ENCODE assay signal across 1 cellular context in genomic region chr1:206521694-206522402, GRCh38.
TF ChIP-seq lines count a peak whose summit lies in the region.

No MANE protein-coding gene starts in this region.

TF ChIP-seq in HepG2, 621 proteins besides CTCF, POLR2A, EP300 and RAD21:
- TF ChIP-seq ZNF564 (CRISPR knock-in tag; IDR thresholded peaks at IDR 0.05): no peak
- no peak for TF ChIP-seq SYNCRIP (IDR thresholded peaks at IDR 0.05; ENCODE audit: insufficient read depth, low read depth, low read length)
- TF ChIP-seq SCMH1 (CRISPR knock-in tag; IDR thresholded peaks at IDR 0.05; ENCODE audit: borderline replicate concordance): no peak
- no peak for TF ChIP-seq ZNF713 (CRISPR knock-in tag; IDR thresholded peaks at IDR 0.05)
- no peak for TF ChIP-seq KAT2B (IDR thresholded peaks at IDR 0.05; ENCODE audit: borderline replicate concordance, low read depth, low read length)
- TF ChIP-seq HOXA7 (CRISPR knock-in tag; IDR thresholded peaks at IDR 0.05): no peak
- TF ChIP-seq ZBTB3 (CRISPR knock-in tag; IDR thresholded peaks at IDR 0.05; ENCODE audit: borderline replicate concordance, low read depth): no peak
- TF ChIP-seq ZNF205 (CRISPR knock-in tag; IDR thresholded peaks at IDR 0.05): no peak
- no peak for TF ChIP-seq HHEX (CRISPR knock-in tag; IDR thresholded peaks at IDR 0.05)
- no peak for TF ChIP-seq ZNF839 (CRISPR knock-in tag; IDR thresholded peaks at IDR 0.05; ENCODE audit: borderline replicate concordance)
- TF ChIP-seq ZNF644 (CRISPR knock-in tag; IDR thresholded peaks at IDR 0.05; ENCODE audit: low read depth): no peak
- no peak for TF ChIP-seq ETS1 (CRISPR knock-in tag; IDR thresholded peaks at IDR 0.05)
- TF ChIP-seq ZNF264 (CRISPR knock-in tag; IDR thresholded peaks at IDR 0.05): no peak
- no peak for TF ChIP-seq ZFP36 (IDR thresholded peaks at IDR 0.05; ENCODE audit: borderline replicate concordance, low read depth, low read length, partially characterized antibody)
- TF ChIP-seq RFX1 (IDR thresholded peaks at IDR 0.05): no peak
- TF ChIP-seq ZNF256 (CRISPR knock-in tag; conservative IDR thresholded peaks at IDR 0.05): no peak
- no peak for TF ChIP-seq MIXL1 (CRISPR knock-in tag; IDR thresholded peaks at IDR 0.05)
- TF ChIP-seq SRSF1 (optimal IDR thresholded peaks at IDR 0.05; ENCODE audit: low read depth, low read length): no peak
- TF ChIP-seq RARG (CRISPR knock-in tag; IDR thresholded peaks at IDR 0.05; ENCODE audit: low read depth): no peak
